ENCODE assay signal across 18 cellular contexts in genomic region chr20:3648941-3649340, GRCh38. TPM values are rescaled to one million over a fixed set of nuclear protein-coding genes. Genes with fewer than 3 reads are reported as not detected.
A peak's percentile ranks its signal among the peaks of the same experiment; 100 is the strongest.
DNase-seq lines count a peak whose midpoint lies in the region; ATAC-seq and TF ChIP-seq lines count a peak whose summit lies in the region.
"Had no signal": no experiment of that assay in that cellular context is flagged by ENCODE, and none has a peak within 500 bp of the region (broad histone marks: within the 10 kb centered on the region; RNA-seq: fewer than 3 reads in every experiment).

No MANE protein-coding gene starts in this region.

- no peaks in the 10 kb centered on the region for H3F3A ChIP-seq in GM23338 (replicated peaks; ENCODE audit: low read depth)

- H3K27ac ChIP-seq in GM23338 (ENCODE audit: low read depth), result no peak overlapping the region
- H3K27ac ChIP-seq: 22Rv1 had no signal

- DNase-seq in DMS79 treated with DMSO at 0.1 percent for 48 hours (lab: John Stamatoyannopoulos, UW) (peak; percentile 29), DMS79 (lab: John Stamatoyannopoulos, UW) (no peak), cardiac septum (ENCODE audit: low spot score) (peak; percentile 22), left ventricle myocardium superior (no peak), sciatic nerve (ENCODE audit: low spot score) (peak; percentile 23), GM23338 (ENCODE audit: low spot score) (no peak)
- DNase-seq in effector memory CD8-positive, alpha-beta T cell, result no peak
- DNase-seq: C1 segment of cervical spinal cord; Calu3; CD4-positive, alpha-beta T cell; DMS 273 treated with DMSO at 0.1 percent for 48 hours; EL; GDM1 had no signal

- intact Hi-C loops in cardiac septum (cut with DNase I), result no loop called here
- intact Hi-C loops in left ventricle myocardium superior (cut with micrococcal nuclease), result no loop called here
- intact Hi-C loops in sciatic nerve (cut with DNase I), result no loop called here

- no peak overlapping the region for H3K4me3 Mint-ChIP-seq in effector memory CD8-positive, alpha-beta T cell
- H3K4me3 Mint-ChIP-seq in GM23338, result no peak overlapping the region
- H3K4me3 Mint-ChIP-seq: CD4-positive, alpha-beta T cell had no signal

- TF ChIP-seq CTCF in GM23338 (conservative IDR thresholded peaks at IDR 0.05; ENCODE audit: low read depth in 2 of 2), result no peak

- H3K36me3 ChIP-seq in GM23338 (ENCODE audit: insufficient read depth), result no peaks in the 10 kb centered on the region

- no peaks in the 10 kb centered on the region for H4K20me1 ChIP-seq in GM23338 (replicated peaks; ENCODE audit: insufficient read depth)

- H3K27me3 ChIP-seq in GM23338 (ENCODE audit: insufficient read depth), result no peaks in the 10 kb centered on the region

- no peaks in the 10 kb centered on the region for H3K9me3 Mint-ChIP-seq in effector memory CD8-positive, alpha-beta T cell
- no peaks in the 10 kb centered on the region for H3K9me3 Mint-ChIP-seq in GM23338
- H3K9me3 Mint-ChIP-seq: CD4-positive, alpha-beta T cell had no signal

- no peak overlapping the region for H3K4me3 ChIP-seq in GM23338

- ATAC-seq in left ventricle myocardium superior, result no peak
- no peak for ATAC-seq in effector memory CD8-positive, alpha-beta T cell (replicated peaks)
- ATAC-seq in sciatic nerve, result no peak
- ATAC-seq in GM21576 (IDR thresholded peaks at IDR 0.05; ENCODE audit: unreplicated experiment), result no peak
- no peak for ATAC-seq in GM23338
- ATAC-seq: HCT116 had no signal

- H2AFZ ChIP-seq in GM23338, result no peak overlapping the region

- H3K4me1 ChIP-seq in GM23338 (ENCODE audit: insufficient read depth), result no peaks in the 10 kb centered on the region

- peak overlapping the region; percentile 23 to 57 for H3K27ac Mint-ChIP-seq in effector memory CD8-positive, alpha-beta T cell
- H3K27ac Mint-ChIP-seq in GM23338, result no peak overlapping the region
- H3K27ac Mint-ChIP-seq: CD4-positive, alpha-beta T cell had no signal

- H3K79me2 ChIP-seq in GM23338 (replicated peaks; ENCODE audit: insufficient read depth), result no peaks in the 10 kb centered on the region

- peaks cover 13% of the 10 kb centered on the region for H3K36me3 Mint-ChIP-seq in effector memory CD8-positive, alpha-beta T cell (ENCODE audit: insufficient read depth)
- H3K36me3 Mint-ChIP-seq in GM23338 (ENCODE audit: low read depth), result no peaks in the 10 kb centered on the region; the same call in 2 of the 3 replicates

- H3K4me1 Mint-ChIP-seq in effector memory CD8-positive, alpha-beta T cell (ENCODE audit: low read depth in 2 of 2), result peaks cover 0 to 12% of the 10 kb centered on the region in 2 donors
- peaks cover 7% of the 10 kb centered on the region for H3K4me1 Mint-ChIP-seq in GM23338

- H3K4me2 ChIP-seq in GM23338, result no peak overlapping the region

- no peaks in the 10 kb centered on the region for H3K9me2 ChIP-seq in GM23338 (ENCODE audit: insufficient read depth)

- no peaks in the 10 kb centered on the region for H3K27me3 Mint-ChIP-seq in effector memory CD8-positive, alpha-beta T cell
- peaks cover 1% of the 10 kb centered on the region for H3K27me3 Mint-ChIP-seq in GM23338 (ENCODE audit: insufficient read depth, low read depth, poor library complexity)
- H3K27me3 Mint-ChIP-seq: CD4-positive, alpha-beta T cell had no signal

TF ChIP-seq in GM23338, 12 proteins besides CTCF, POLR2A, EP300 and RAD21 (continues in another document):
- TF ChIP-seq ZNF462 (CRISPR knock-in tag; IDR thresholded peaks at IDR 0.05), result no peak
- no peak for TF ChIP-seq CREB1 (CRISPR knock-in tag; IDR thresholded peaks at IDR 0.05; ENCODE audit: low read depth)
- TF ChIP-seq EZH2phosphoT487 (IDR thresholded peaks at IDR 0.05; ENCODE audit: unreplicated experiment), result no peak
- no peak for TF ChIP-seq POLR2AphosphoS5 (IDR thresholded peaks at IDR 0.05; ENCODE audit: low read depth)
- no peak for TF ChIP-seq ZNF114 (CRISPR knock-in tag; IDR thresholded peaks at IDR 0.05)
- TF ChIP-seq EZH2 (IDR thresholded peaks at IDR 0.05; ENCODE audit: low read depth, unreplicated experiment), result no peak
- TF ChIP-seq STAT1 (IDR thresholded peaks at IDR 0.05; ENCODE audit: unreplicated experiment), result no peak
- TF ChIP-seq JUNB (IDR thresholded peaks at IDR 0.05; ENCODE audit: unreplicated experiment), result no peak
- no peak for TF ChIP-seq NANOG (IDR thresholded peaks at IDR 0.05; ENCODE audit: borderline replicate concordance)

RNA-seq across cellular contexts. Expression of gene GFRA4, which starts 14.3 kb away (rescaled TPM):
- total RNA-seq in cardiac septum, result not detected
- not detected for total RNA-seq in left ventricle myocardium superior
- not detected for total RNA-seq in sciatic nerve
- not detected in 2 replicates for total RNA-seq in GM23338 (2014; rRNA removed; shearing (Covaris generic))
- 0.30 TPM in 1 of 2 replicates, not detected in the other for polyA plus RNA-seq in GM23338 (2016; fragmentation: Nextera tagmentation; extraction: Ambion mirVana)
- total RNA-seq: A673; Calu3; CD4-positive, alpha-beta T cell; H4 had no signal

RNA-seq across cellular contexts. Expression of gene ADAM33, which starts 32.9 kb away (rescaled TPM):
- 3.0 TPM for total RNA-seq in cardiac septum
- 12.2 TPM for total RNA-seq in left ventricle myocardium superior
- 117 TPM for total RNA-seq in sciatic nerve
- total RNA-seq in GM23338 (2014; rRNA removed; shearing (Covaris generic)), result 4.0 and 6.0 TPM in 2 replicates
- polyA plus RNA-seq in GM23338 (2016; fragmentation: Nextera tagmentation; extraction: Ambion mirVana), result 2.4 and 2.8 TPM in 2 replicates
- total RNA-seq: A673; Calu3; CD4-positive, alpha-beta T cell; H4 had no signal

Comparison
In these comparisons a context has a peak if more than half of its experiments do, and no peak if none do; other contexts are left out.
1. DNase-seq: peak in DMS79 treated with DMSO at 0.1 percent for 48 hours (single experiment), cardiac septum (single experiment) and sciatic nerve (single experiment); none in DMS79 (single experiment), left ventricle myocardium superior (single experiment), effector memory CD8-positive, alpha-beta T cell (0 of 3) and GM23338 (single experiment).